ENCODE assay signal across 21 cellular contexts in genomic region chr6:11491596-11491995, GRCh38. TPM values are rescaled to one million over a fixed set of nuclear protein-coding genes. Genes with fewer than 3 reads are reported as not detected.
DNase-seq lines count a peak whose midpoint lies in the region; ATAC-seq, FAIRE-seq and TF ChIP-seq lines count a peak whose summit lies in the region.
"Had no signal": no experiment of that assay in that cellular context is flagged by ENCODE, and none has a peak within 500 bp of the region (broad histone marks: within the 10 kb centered on the region; RNA-seq: fewer than 3 reads in every experiment).

No MANE protein-coding gene starts in this region.

- H3K9ac ChIP-seq in HepG2 (ENCODE audit: insufficient read depth, low read depth, low read length) (no peak overlapping the region), GM12878 (ENCODE audit: control insufficient read depth, insufficient read depth, low read length) (no peak overlapping the region)

- intact Hi-C loops in HepG2 (cut with micrococcal nuclease; ENCODE audit: unreplicated experiment) (no loop called here), right lobe of liver (cut with DNase I) (no loop called here), GM12878 (cut with micrococcal nuclease; ENCODE audit: unreplicated experiment) (no loop called here), uterus (cut with DNase I; ENCODE audit: low total_unique reads) (loop anchor here (10.0 kb wide), 1 partner anchor 317 kb away; no protein-coding TSS in a partner anchor)

- SMC1A ChIA-PET in GM12878 (lab: Charles Lee; ENCODE audit: uncharacterized antibody, unreplicated experiment) = interaction anchor here (0.5 to 7.8 kb wide), 18 partner anchors 8 to 725 kb away, joined by 3 to 250 read pairs (median 6); partner anchors contain the start of gene NEDD9

- no peaks in the 10 kb centered on the region for H3K36me3 ChIP-seq in HepG2 (replicated peaks in 1 of 2; ENCODE audit: control insufficient read depth in 1 of 2, insufficient read depth in 2 of 2, low read length in 2 of 2)
- H3K36me3 ChIP-seq in right lobe of liver = no peaks in the 10 kb centered on the region
- no peaks in the 10 kb centered on the region for H3K36me3 ChIP-seq in GM12878 (ENCODE audit: control insufficient read depth in 2 of 2, insufficient read depth in 2 of 2, low read length in 1 of 2)
- no peaks in the 10 kb centered on the region for H3K36me3 ChIP-seq in uterus

- H3K36me3 Mint-ChIP-seq in stimulated activated naive B cell treated with anti-CD40 and anti-IgM and Interleukin-4, amounts not matched to agents 10 μg/mL and 1 μg/mL and 100 μg/mL, for 72 hours = no peaks in the 10 kb centered on the region

- CTCF ChIA-PET in HepG2 (lab: Yijun Ruan, JAX; ENCODE audit: low intra/inter-chr PET ratio, low total read pairs) (no interaction called here), GM12878 (lab: Yijun Ruan, JAX) (interaction anchor here (0.6 to 7.1 kb wide), 5 partner anchors 24 to 256 kb away, joined by 3 to 106 read pairs (median 6); no protein-coding TSS in a partner anchor)

- no peaks in the 10 kb centered on the region for H3K27me3 Mint-ChIP-seq in stimulated activated naive B cell treated with anti-CD40 and anti-IgM and Interleukin-4, amounts not matched to agents 10 μg/mL and 1 μg/mL and 100 μg/mL, for 72 hours
- H3K27me3 Mint-ChIP-seq: CD4-positive, alpha-beta T cell had no signal

- FAIRE-seq in HepG2 (lab: Jason Lieb, UNC) (peak; percentile 63), HTR-8/SVneo (lab: Jason Lieb, UNC) (peak; percentile 98), GM12878 (lab: Jason Lieb, UNC) (no peak)

- TF ChIP-seq CTCF in HepG2 (CRISPR knock-in tag; IDR thresholded peaks at IDR 0.05) (no peak), right lobe of liver (IDR thresholded peaks at IDR 0.05) (no peak), GM12878 (IDR thresholded peaks at IDR 0.05 in 2 of 3, conservative IDR thresholded peaks at IDR 0.05 in 1 of 3; ENCODE audit: control insufficient read depth in 2 of 3, extremely low read depth in 1 of 3, insufficient read depth in 1 of 3, low read depth in 3 of 3, low read length in 3 of 3) (no peak), uterus (IDR thresholded peaks at IDR 0.05) (no peak)

- H3K4me2 ChIP-seq in HepG2 (ENCODE audit: low read depth, low read length) (no peak overlapping the region), GM12878 (ENCODE audit: control insufficient read depth, insufficient read depth) (no peak overlapping the region; the same call in 1 of the 2 replicates)
- H3K4me2 ChIP-seq: GM23338 had no signal

- H3K4me3 ChIP-seq in HepG2 (replicated peaks in 1 of 3; ENCODE audit: insufficient read depth in 1 of 3, low read depth in 2 of 3, low read length in 3 of 3) (no peak overlapping the region), right lobe of liver (no peak overlapping the region), GM12878 (no peak overlapping the region), uterus (no peak overlapping the region)
- H3K4me3 ChIP-seq: GM23338 had no signal

- H3K27ac Mint-ChIP-seq in stimulated activated naive B cell treated with anti-CD40 and anti-IgM and Interleukin-4, amounts not matched to agents 10 μg/mL and 1 μg/mL and 100 μg/mL, for 72 hours = no peak overlapping the region
- H3K27ac Mint-ChIP-seq: CD4-positive, alpha-beta T cell; GM23338 had no signal

- POLR2A ChIA-PET in HepG2 (lab: Yijun Ruan, JAX) (no interaction called here), GM12878 (lab: Charles Lee) (interaction anchor here (1.1 to 5.8 kb wide), 5 partner anchors 16 to 214 kb away, joined by 4 to 82 read pairs (median 8); no protein-coding TSS in a partner anchor)

- H3K4me3 Mint-ChIP-seq in stimulated activated naive B cell treated with anti-CD40 and anti-IgM and Interleukin-4, amounts not matched to agents 10 μg/mL and 1 μg/mL and 100 μg/mL, for 72 hours = no peak overlapping the region
- H3K4me3 Mint-ChIP-seq: CD4-positive, alpha-beta T cell; GM23338 had no signal

- TF ChIP-seq EP300 in HepG2 (IDR thresholded peaks at IDR 0.05; ENCODE audit: low read depth in 2 of 2, low read length in 2 of 2) (no peak), HepG2 (CRISPR knock-in tag; IDR thresholded peaks at IDR 0.05; ENCODE audit: borderline replicate concordance) (no peak), GM12878 (IDR thresholded peaks at IDR 0.05; ENCODE audit: borderline replicate concordance in 1 of 2, control insufficient read depth in 1 of 2, low read depth in 2 of 2, low read length in 2 of 2) (no peak)

- BruUV-seq in HepG2 (replicated peaks; lab: Mats Ljungman, UMichigan) (no TSS peak), GM12878 (replicated peaks; lab: Mats Ljungman, UMichigan) (no TSS peak)

- H3K4me1 Mint-ChIP-seq in stimulated activated naive B cell treated with anti-CD40 and anti-IgM and Interleukin-4, amounts not matched to agents 10 μg/mL and 1 μg/mL and 100 μg/mL, for 72 hours = peaks cover 18 to 27% of the 10 kb centered on the region in 2 donors

- in situ Hi-C loops in HepG2 (cut with HindIII; ENCODE audit: extremely low pct_ligation_motif_present, low pct_unique_long_range_greater_than_20kb) (loop anchor here (10.0 kb wide), 2 partner anchors 127 to 537 kb away; no protein-coding TSS in a partner anchor), GM12878 (cut with MboI) (loop anchor here (10.0 kb wide), 1 partner anchor 317 kb away; no protein-coding TSS in a partner anchor)

- H4K20me1 ChIP-seq in HepG2 (ENCODE audit: insufficient read depth, low read length) (no peaks in the 10 kb centered on the region), GM12878 (ENCODE audit: control insufficient read depth, insufficient read depth) (no peaks in the 10 kb centered on the region)

- no peak for DNase-seq in HepG2 (ENCODE audit: low spot score)
- no peak for DNase-seq in right lobe of liver
- DNase-seq in HTR-8/SVneo (ENCODE audit: insufficient read length, low spot score) = no peak
- no peak for DNase-seq in GM12878 (ENCODE audit: low read depth, low spot score)
- DNase-seq in stimulated activated naive B cell treated with anti-CD40 and anti-IgM and Interleukin-4, amounts not matched to agents 10 μg/mL and 1 μg/mL and 100 μg/mL, for 72 hours = no peak
- no peak for DNase-seq in RPMI8226
- no peak for DNase-seq in uterus
- DNase-seq: Caco-2; CD4-positive, alpha-beta T cell; DMS153; GF-D8; NCI-H1417 treated with DMSO at 0.1 percent for 48 hours; NCI-H187 treated with DMSO at 0.1 percent for 48 hours; NCI-H2227 treated with DMSO at 0.1 percent for 48 hours; NCI-H510A treated with DMSO at 0.1 percent for 48 hours; NCI-H774; PC-3 had no signal

- TF ChIP-seq POLR2A in HepG2 (IDR thresholded peaks at IDR 0.05; ENCODE audit: insufficient read depth in 1 of 2, low read depth in 2 of 2, low read length in 2 of 2) (no peak), right lobe of liver (IDR thresholded peaks at IDR 0.05) (no peak), GM12878 (IDR thresholded peaks at IDR 0.05; ENCODE audit: low read depth, low read length) (no peak), uterus (IDR thresholded peaks at IDR 0.05) (no peak)

- H3K27ac ChIP-seq in HepG2 (ENCODE audit: extremely low read length, insufficient read depth, low read length) = no peak overlapping the region
- H3K27ac ChIP-seq in right lobe of liver = no peak overlapping the region
- peak overlapping the region; percentile 68 for H3K27ac ChIP-seq in GM12878 (ENCODE audit: control insufficient read depth, insufficient read depth)
- H3K27ac ChIP-seq in uterus = no peak overlapping the region
- H3K27ac ChIP-seq: 22Rv1, RWPE1 had no signal

- RAD21 ChIA-PET in GM12878 (lab: Charles Lee; ENCODE audit: unreplicated experiment) = interaction anchor here (0.7 to 7.1 kb wide), 18 partner anchors 23 to 396 kb away, joined by 3 to 348 read pairs (median 5); partner anchors contain the start of gene NEDD9

- peaks cover 0 to 1% of the 10 kb centered on the region in 2 donors for H3K9me3 Mint-ChIP-seq in stimulated activated naive B cell treated with anti-CD40 and anti-IgM and Interleukin-4, amounts not matched to agents 10 μg/mL and 1 μg/mL and 100 μg/mL, for 72 hours
- H3K9me3 Mint-ChIP-seq: CD4-positive, alpha-beta T cell; GM23338 had no signal

- 86% methylated on average over 7 of the region's 7 CpGs for WGBS in HepG2 (ENCODE audit: low lambda C conversion rate)
- 76% methylated on average over 6 of the region's 7 CpGs for WGBS in right lobe of liver (ENCODE audit: insufficient coverage, low coverage, low lambda C conversion rate, missing lambda C conversion rate)
- 59% methylated on average over 7 of the region's 7 CpGs for WGBS in GM12878 (ENCODE audit: insufficient coverage, insufficient replicate concordance, low lambda C conversion rate, missing lambda C conversion rate)

- ATAC-seq in HepG2 = no peak
- ATAC-seq in right lobe of liver = no peak
- no peak for ATAC-seq in GM12878
- ATAC-seq in stimulated activated naive B cell treated with anti-CD40 and anti-IgM and Interleukin-4, amounts not matched to agents 10 μg/mL and 1 μg/mL and 100 μg/mL, for 72 hours (replicated peaks) = peak; percentile 26 to 28
- no peak for ATAC-seq in GM21447 (IDR thresholded peaks at IDR 0.05; ENCODE audit: unreplicated experiment)
- ATAC-seq: GM23338, PC-3 had no signal

- no peak for TF ChIP-seq RAD21 in HepG2 (CRISPR knock-in tag; IDR thresholded peaks at IDR 0.05)
- TF ChIP-seq RAD21 in GM12878 (IDR thresholded peaks at IDR 0.05; ENCODE audit: insufficient read depth, low read depth, low read length) = no peak

- H3K4me1 ChIP-seq in HepG2 (ENCODE audit: insufficient read depth, low read length) (peaks cover 53% of the 10 kb centered on the region), right lobe of liver (peaks cover 0 to 4% (median 0%) of the 10 kb centered on the region in 4 donors), GM12878 (ENCODE audit: control insufficient read depth, insufficient read depth, low read length) (peaks cover 49% of the 10 kb centered on the region), uterus (no peaks in the 10 kb centered on the region)

- H3K9me3 ChIP-seq in HepG2 (ENCODE audit: low read length) (no peaks in the 10 kb centered on the region), right lobe of liver (no peaks in the 10 kb centered on the region), GM12878 (replicated peaks; ENCODE audit: control insufficient read depth, insufficient read depth, low read length) (peaks cover 3% of the 10 kb centered on the region; the same call in 2 of the 3 replicates), uterus (no peaks in the 10 kb centered on the region)
- H3K9me3 ChIP-seq: Caco-2 had no signal

- H3K79me2 ChIP-seq in HepG2 (ENCODE audit: insufficient read depth, low read length) = no peaks in the 10 kb centered on the region
- H3K79me2 ChIP-seq in GM12878 (ENCODE audit: control insufficient read depth, insufficient read depth, low read length) = no peaks in the 10 kb centered on the region

- H3K27me3 ChIP-seq in HepG2 (ENCODE audit: control insufficient read depth in 1 of 2, insufficient read depth in 2 of 2, low read length in 2 of 2) = no peaks in the 10 kb centered on the region
- H3K27me3 ChIP-seq in right lobe of liver = no peaks in the 10 kb centered on the region
- no peaks in the 10 kb centered on the region for H3K27me3 ChIP-seq in GM12878 (replicated peaks in 1 of 2; ENCODE audit: control insufficient read depth in 2 of 2, insufficient read depth in 2 of 2, low read length in 1 of 2)
- no peaks in the 10 kb centered on the region for H3K27me3 ChIP-seq in uterus

- no peak overlapping the region for H2AFZ ChIP-seq in HepG2 (ENCODE audit: low read length)
- peak overlapping the region; percentile 68 for H2AFZ ChIP-seq in GM12878 (ENCODE audit: control insufficient read depth, low read depth, low read length)
- H2AFZ ChIP-seq: GM23338 had no signal

RNA-seq across cellular contexts. Expression of gene TMEM170B, which starts 46.0 kb away (rescaled TPM):
- total RNA-seq in HepG2 (2016; rRNA removed; fragmentation: Illumina TruSeq; extraction: Trizol) (9.4 and 14.3 TPM in 2 replicates), right lobe of liver (1 to 10 TPM; 3.6 to 6.7 (median 5.0) TPM), GM12878 (2014; rRNA removed) (4.7 and 6.0 TPM in 2 replicates), GM12878 (2014; rRNA removed; fragmentation: Illumina TruSeq; extraction: Trizol) (5.5 and 5.9 TPM in 2 replicates), GM12878 (2021) (6.0 and 6.2 TPM in 2 replicates), uterus (10 to 100 TPM in 3 of 4 donors, 1 to 10 TPM in 1; 2.0 to 15.3 (median 10.8) TPM)
- total RNA-seq in HepG2 (2016; cell fraction: cytosol; rRNA removed; fragmentation: Illumina TruSeq; extraction: Trizol; ENCODE audit: low read depth) = 1.4 and 1.6 TPM in 2 replicates
- total RNA-seq in HepG2 (2016; cell fraction: insoluble cytoplasmic fraction; rRNA removed; fragmentation: Illumina TruSeq; extraction: Trizol) = 9.0 and 13.6 TPM in 2 replicates
- 7.9 and 8.7 TPM in 2 replicates for total RNA-seq in HepG2 (2016; cell fraction: membrane; rRNA removed; fragmentation: Illumina TruSeq; extraction: Trizol)
- 9.9 and 10.4 TPM in 2 replicates for total RNA-seq in HepG2 (2016; cell fraction: nucleus; rRNA removed; fragmentation: Illumina TruSeq; extraction: Trizol)
- polyA plus RNA-seq in HepG2 (2011; rRNA removed) (3.3 and 3.6 TPM in 2 replicates), GM12878 (2011; rRNA removed) (10.3 and 18.0 TPM in 2 replicates), GM12878 (2014; fragmentation: Illumina TruSeq; extraction: Trizol) (6.3 and 9.2 TPM in 2 replicates), GM12878 (2014; fragmentation: Nextera tagmentation; extraction: Ambion mirVana) (1 to 10 TPM; 1.6 to 1.8 TPM), GM12878 (2014; rRNA removed) (3.1 and 3.8 TPM in 2 replicates), GM12878 (2016; fragmentation: Nextera tagmentation; extraction: Ambion mirVana) (1 to 10 TPM in 1 of 2 experiments, under 1 TPM in 1; 0.38 to 1.6 TPM)
- 1.2 and 2.6 TPM in 2 replicates for polyA plus RNA-seq in HepG2 (2011; cell fraction: cytosol; rRNA removed)
- polyA plus RNA-seq in HepG2 (2011; cell fraction: nucleus; rRNA removed) = 1.1 and 2.2 TPM in 2 replicates
- 7.5 and 8.3 TPM in 2 replicates for polyA plus RNA-seq in HepG2 (2012)
- polyA plus RNA-seq in HepG2 (2016; cell fraction: cytosol; fragmentation: Illumina TruSeq; extraction: Trizol; ENCODE audit: low read depth) = 1.3 and 1.4 TPM in 2 replicates
- polyA plus RNA-seq in HepG2 (2016; cell fraction: insoluble cytoplasmic fraction; fragmentation: Illumina TruSeq; extraction: Trizol; ENCODE audit: low read depth) = 10.8 and 11.9 TPM in 2 replicates
- polyA plus RNA-seq in HepG2 (2016; cell fraction: membrane; fragmentation: Illumina TruSeq; extraction: Trizol; ENCODE audit: low read depth) = 4.8 and 5.2 TPM in 2 replicates
- polyA plus RNA-seq in HepG2 (2016; cell fraction: nucleus; fragmentation: Illumina TruSeq; extraction: Trizol; ENCODE audit: insufficient read depth, low read depth) = 9.8 and 9.9 TPM in 2 replicates
- 2.0 and 5.2 TPM in 2 replicates for polyA minus RNA-seq in HepG2 (2011; rRNA and poly(A)+ RNA removed; ENCODE audit: low replicate concordance)
- polyA minus RNA-seq in HepG2 (2011; cell fraction: cytosol; rRNA and poly(A)+ RNA removed) = 7.0 and 10.9 TPM in 2 replicates
- 9.0 and 12.9 TPM in 2 replicates for polyA minus RNA-seq in HepG2 (2011; cell fraction: nucleus; rRNA and poly(A)+ RNA removed)
- 3.6 TPM in 2 replicates for total RNA-seq in GM12878 (2013; cell fraction: nucleolus; rRNA removed)
- 2.2 TPM for polyA plus RNA-seq in GM12878 (2011; ENCODE audit: low read depth)
- 3.3 and 3.7 TPM in 2 replicates for polyA plus RNA-seq in GM12878 (2011; cell fraction: cytosol; rRNA removed)
- 4.2 TPM in 2 replicates for polyA plus RNA-seq in GM12878 (2011; cell fraction: nucleus; rRNA removed)
- 3.9 and 4.2 TPM in 2 replicates for polyA plus RNA-seq in GM12878 (2012)
- 12.0 and 17.3 TPM in 2 replicates for polyA minus RNA-seq in GM12878 (2011; rRNA and poly(A)+ RNA removed)
- 4.7 and 6.0 TPM in 2 replicates for polyA minus RNA-seq in GM12878 (2011; cell fraction: cytosol; rRNA and poly(A)+ RNA removed)
- 5.8 and 8.3 TPM in 2 replicates for polyA minus RNA-seq in GM12878 (2011; cell fraction: nucleus; rRNA and poly(A)+ RNA removed)

Comparison
In these comparisons a context has a peak if more than half of its experiments do, and no peak if none do; other contexts are left out.
1. ATAC-seq: peak in stimulated activated naive B cell treated with anti-CD40 and anti-IgM and Interleukin-4, amounts not matched to agents 10 μg/mL and 1 μg/mL and 100 μg/mL, for 72 hours (2 of 2); none in HepG2 (single experiment), right lobe of liver (0 of 4), GM12878 (single experiment) and GM21447 (single experiment).
2. Of the 75 proteins assayed by ChIP-seq in both HepG2 and GM12878: peak only in HepG2: ZNF687; only in GM12878: NBN and NR2C2; in both: none; in neither: 72.